In genomic region chr14:32076278-32077080, GRCh38 we compare ENCODE assay signal across 8 cellular contexts. TPM values are rescaled to one million over a fixed set of nuclear protein-coding genes. Genes with fewer than 3 reads are reported as not detected.
DNase-seq lines count a peak whose midpoint lies in the region; ATAC-seq, FAIRE-seq and TF ChIP-seq lines count a peak whose summit lies in the region.

No MANE protein-coding gene starts in this region.

- H4K20me1 ChIP-seq in OCI-LY3 (ENCODE audit: insufficient read depth, low read length) = peaks cover 10% of the 10 kb centered on the region

- TF ChIP-seq CTCF in OCI-LY3 (IDR thresholded peaks at IDR 0.05; ENCODE audit: low read depth, low read length) (no peak), esophagus squamous epithelium (IDR thresholded peaks at IDR 0.05) (no peak)

- intact Hi-C loops in esophagus squamous epithelium (cut with DNase I) = loop anchor here (5.0 kb wide), 1 partner anchor 126 kb away; the partner anchor contains the start of genes RNU6-7 and RNU6-8

- peaks cover 24% of the 10 kb centered on the region for H3K27me3 ChIP-seq in OCI-LY3 (ENCODE audit: low read depth, low read length)
- no peaks in the 10 kb centered on the region for H3K27me3 ChIP-seq in esophagus squamous epithelium

- H3K9me3 ChIP-seq in OCI-LY3 (ENCODE audit: insufficient read depth, low read length) (no peaks in the 10 kb centered on the region), esophagus squamous epithelium (no peaks in the 10 kb centered on the region)

- H3K4me3 ChIP-seq in OCI-LY3 (ENCODE audit: low read length) (peak overlapping the region; percentile 97), esophagus squamous epithelium (peak overlapping the region; percentile 70 to 99 (median 96))

- H3K4me2 ChIP-seq in OCI-LY3 (ENCODE audit: low read length) = peak overlapping the region; percentile 95

- WGBS in esophagus squamous epithelium, 2 donors = 0% methylated on average over 19 to 32 of the region's 76 CpGs

- peak overlapping the region; percentile 28 for H3K27ac ChIP-seq in OCI-LY3 (ENCODE audit: low read length)
- peak overlapping the region; percentile 99 to 100 (median 99) for H3K27ac ChIP-seq in esophagus squamous epithelium

- H3K4me1 ChIP-seq in OCI-LY3 (ENCODE audit: low read length) (peaks cover 13% of the 10 kb centered on the region), esophagus squamous epithelium (peaks cover 0 to 64% (median 20%) of the 10 kb centered on the region in 3 donors)

- DNase-seq in COLO668 (lab: John Stamatoyannopoulos, UW; ENCODE audit: unreplicated experiment) = peak; percentile 99
- peak; percentile 90 for DNase-seq in HTR-8/SVneo (ENCODE audit: insufficient read length, low spot score)
- DNase-seq in activated T-cell treated with anti-CD3 and anti-CD28 coated beads, Interleukin-2, amount 50 U/mL, for 48 hours = peak; percentile 86 to 89
- peak; percentile 56 for DNase-seq in esophagus squamous epithelium (lab: John Stamatoyannopoulos, UW)
- peak; percentile 97 for DNase-seq in myocyte (ENCODE audit: low read depth)
- DNase-seq in stimulated activated CD8-positive, alpha-beta memory T cell treated with anti-CD3 and anti-CD28 coated beads, Interleukin-7, amount 100 ng/mL, for 24 hours (ENCODE audit: low read depth) = peak; percentile 60

- FAIRE-seq in HTR-8/SVneo (lab: Jason Lieb, UNC) = peak; percentile 100

- peak; percentile 50 for ATAC-seq in GM21367 (IDR thresholded peaks at IDR 0.05; ENCODE audit: unreplicated experiment)

- no peaks in the 10 kb centered on the region for H3K36me3 ChIP-seq in OCI-LY3 (replicated peaks; ENCODE audit: low read depth, low read length)
- H3K36me3 ChIP-seq in esophagus squamous epithelium = no peaks in the 10 kb centered on the region

- TF ChIP-seq POLR2A in esophagus squamous epithelium (IDR thresholded peaks at IDR 0.05) = peak in 2 of 4 donors; percentile 55 to 72

- H3K79me2 ChIP-seq in OCI-LY3 (ENCODE audit: low read length) = peaks cover 18% of the 10 kb centered on the region

- H3K9ac ChIP-seq in OCI-LY3 (ENCODE audit: low read length) = peak overlapping the region; percentile 83

- H2AFZ ChIP-seq in OCI-LY3 (ENCODE audit: low read depth, low read length) = peak overlapping the region; percentile 99

RNA-seq across cellular contexts. Expression of gene ARHGAP5, which starts 0.6 kb away (rescaled TPM):
- 100 to 1,000 TPM in 2 of 4 donors, 10 to 100 TPM in 2; 77.7 to 139 (median 100) TPM for total RNA-seq in esophagus squamous epithelium
- total RNA-seq in myocyte = 51.2 and 54.6 TPM in 2 replicates
- 15.7 TPM for polyA plus RNA-seq in myocyte (2012)

Comparison
In these comparisons a context has a peak if more than half of its experiments do, and no peak if none do; other contexts are left out.
1. Peak in every context shown above with its lines: DNase-seq, ATAC-seq, H3K4me3 ChIP-seq and H3K27ac ChIP-seq.